Comparison of ENCODE assay signal across 9 cellular contexts in genomic region chr1:201450721-201451291, GRCh38. TPM values are rescaled to one million over a fixed set of nuclear protein-coding genes. Genes with fewer than 3 reads are reported as not detected.
DNase-seq lines count a peak whose midpoint lies in the region; ATAC-seq lines count a peak whose summit lies in the region.
"Had no signal": no experiment of that assay in that cellular context is flagged by ENCODE, and none has a peak within 500 bp of the region (broad histone marks: within the 10 kb centered on the region; RNA-seq: fewer than 3 reads in every experiment).

No MANE protein-coding gene starts in this region.

- peak; percentile 17 for DNase-seq in stimulated activated CD4-positive, alpha-beta T cell treated with anti-CD3 and anti-CD28 coated beads, Interleukin-15, amount 100 ng/mL, for 24 hours
- no peak for DNase-seq in stimulated activated CD4-positive, alpha-beta T cell treated with anti-CD3 and anti-CD28 coated beads, Interleukin-4, amount 100 ng/mL, for 24 hours
- DNase-seq in cerebellar cortex (ENCODE audit: low spot score) = peak; percentile 77
- DNase-seq in lung microvascular endothelial cell (ENCODE audit: low read depth in 2 of 2) = peak; percentile 52 to 71
- no peak for DNase-seq in DMS153 treated with DMSO at 0.1 percent for 48 hours (lab: John Stamatoyannopoulos, UW; ENCODE audit: unreplicated experiment)
- DNase-seq in effector CD4-positive, alpha-beta T cell = no peak
- DNase-seq in activated T-cell treated with anti-CD3 and anti-CD28 coated beads, Interleukin-2, amount 50 U/mL, for 48 hours = no peak

- no peak for ATAC-seq in HG02938 (IDR thresholded peaks at IDR 0.05; ENCODE audit: unreplicated experiment)
- ATAC-seq: naive thymus-derived CD8-positive, alpha-beta T cell had no signal

RNA-seq across cellular contexts. Expression of gene PHLDA3, which starts 18.2 kb away (rescaled TPM):
- total RNA-seq in lung microvascular endothelial cell = 8.9 and 17.2 TPM in 2 replicates

RNA-seq across cellular contexts. Expression of gene TNNI1, which starts 29.3 kb away (rescaled TPM):
- not detected in 2 replicates for total RNA-seq in lung microvascular endothelial cell
- total RNA-seq: naive thymus-derived CD8-positive, alpha-beta T cell had no signal

RNA-seq across cellular contexts. Expression of gene LAD1, which starts 51.7 kb away (rescaled TPM):
- not detected in 2 replicates for total RNA-seq in lung microvascular endothelial cell
- total RNA-seq: naive thymus-derived CD8-positive, alpha-beta T cell had no signal

RNA-seq across cellular contexts. Expression of gene CSRP1, which starts 56.1 kb away (rescaled TPM):
- total RNA-seq in lung microvascular endothelial cell = 71.6 and 114 TPM in 2 replicates

Comparison
In these comparisons a context has a peak if more than half of its experiments do, and no peak if none do; other contexts are left out.
1. DNase-seq: peak in stimulated activated CD4-positive, alpha-beta T cell treated with anti-CD3 and anti-CD28 coated beads, Interleukin-15, amount 100 ng/mL, for 24 hours (single experiment), cerebellar cortex (single experiment) and lung microvascular endothelial cell (2 of 2); none in stimulated activated CD4-positive, alpha-beta T cell treated with anti-CD3 and anti-CD28 coated beads, Interleukin-4, amount 100 ng/mL, for 24 hours (single experiment), DMS153 treated with DMSO at 0.1 percent for 48 hours (single experiment), effector CD4-positive, alpha-beta T cell (single experiment) and activated T-cell treated with anti-CD3 and anti-CD28 coated beads, Interleukin-2, amount 50 U/mL, for 48 hours (0 of 2).